ENCODE assay signal across 11 cellular contexts in the genomic region with DNA sequence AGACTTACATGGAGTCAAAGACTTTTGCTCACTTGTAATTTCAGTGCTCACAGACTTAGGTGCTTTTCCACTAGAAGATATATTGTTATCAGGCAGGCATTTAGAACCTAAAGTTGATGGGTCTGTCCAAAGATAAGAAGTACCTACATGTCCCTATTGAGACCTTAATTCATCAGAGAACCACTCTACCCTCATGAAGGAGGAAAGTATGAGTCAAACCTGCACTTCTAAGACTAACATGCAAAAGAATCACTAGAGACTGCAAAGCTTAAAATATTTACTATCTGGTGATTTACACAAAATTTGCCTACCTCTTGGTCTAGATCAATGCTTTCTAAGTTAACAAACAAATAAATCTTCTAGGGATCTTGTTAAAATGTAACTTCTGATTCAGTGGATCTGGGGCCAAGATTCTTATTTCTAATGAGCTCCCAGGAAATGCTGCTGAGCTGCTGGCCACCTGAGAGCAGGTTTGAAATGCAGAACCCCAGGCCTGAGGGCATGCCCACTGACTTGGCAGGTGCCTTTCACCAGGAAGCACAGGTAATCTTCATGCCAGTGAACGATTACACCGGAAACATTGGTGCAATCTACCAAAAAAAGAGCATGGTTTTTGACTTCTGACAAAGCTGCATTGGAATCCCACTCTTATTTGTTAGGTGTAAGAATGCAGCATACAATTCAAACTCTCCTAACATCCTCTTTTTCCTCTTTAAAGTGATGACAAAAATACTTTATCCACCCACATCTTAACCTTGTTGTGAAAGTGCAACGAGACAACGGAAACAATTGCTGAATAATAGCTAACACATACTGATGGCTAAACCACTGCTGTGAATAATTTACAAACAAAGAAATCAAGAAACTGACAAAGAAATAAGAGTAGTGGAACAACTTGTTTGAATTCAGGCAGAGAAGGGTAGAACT.
A peak's percentile ranks its signal among the peaks of the same experiment; 100 is the strongest.
DNase-seq lines count a peak whose midpoint lies in the region; ATAC-seq and TF ChIP-seq lines count a peak whose summit lies in the region.
"Had no signal": no experiment of that assay in that cellular context is flagged by ENCODE, and none has a peak within 500 bp of the region (broad histone marks: within the 10 kb centered on the region; RNA-seq: fewer than 3 reads in every experiment).

No MANE protein-coding gene starts in this region.

- H3K4me1 ChIP-seq in endodermal cell (ENCODE audit: control insufficient read depth, insufficient read depth, low read length) = peaks cover 3% of the 10 kb centered on the region
- peaks cover 0 to 22% (median 11%) of the 10 kb centered on the region in 6 donors for H3K4me1 ChIP-seq in spleen

- no peak overlapping the region for H3K27ac Mint-ChIP-seq in endodermal cell

- 60 to 79% methylated on average over 2 to 4 of the region's 4 CpGs for WGBS in endodermal cell (ENCODE audit: insufficient coverage in 1 of 2, insufficient read length in 1 of 2), 2 experiments
- WGBS in spleen, 5 donors = 31 to 45% (median 38%) methylated on average over 4 of the region's 4 CpGs

- H3K36me3 ChIP-seq in endodermal cell (ENCODE audit: control insufficient read depth, insufficient read depth, low read length) (no peaks in the 10 kb centered on the region), spleen (no peaks in the 10 kb centered on the region)

- no peak for TF ChIP-seq CTCF in endodermal cell (conservative IDR thresholded peaks at IDR 0.05)
- no peak for TF ChIP-seq CTCF in spleen (IDR thresholded peaks at IDR 0.05 in 8 of 11, conservative IDR thresholded peaks at IDR 0.05 in 3 of 11)

- no peaks in the 10 kb centered on the region for H3K9me3 Mint-ChIP-seq in endodermal cell

- H3K9ac ChIP-seq in endodermal cell (ENCODE audit: extremely low read depth, low read length, poor library complexity, severe bottlenecking) = no peak overlapping the region

- H3K36me3 Mint-ChIP-seq in endodermal cell (ENCODE audit: low read depth) = no peaks in the 10 kb centered on the region

- peaks cover 16% of the 10 kb centered on the region for H3K4me1 Mint-ChIP-seq in endodermal cell

- H3K27me3 ChIP-seq in endodermal cell (ENCODE audit: control insufficient read depth, insufficient read depth, low read length, poor library complexity, severe bottlenecking) (peaks cover 20% of the 10 kb centered on the region), spleen (replicated peaks in 1 of 7) (no peaks in the 10 kb centered on the region)

- ATAC-seq in GM21390 (IDR thresholded peaks at IDR 0.05; ENCODE audit: unreplicated experiment) (peak; percentile 44), HG03159 (IDR thresholded peaks at IDR 0.05; ENCODE audit: unreplicated experiment) (peak; percentile 69)

- intact Hi-C loops in spleen (cut with DNase I; ENCODE audit: low total_unique reads) = no loop called here

- in situ Hi-C loops in KBM-7 (cut with MboI; ENCODE audit: low pct_unique_long_range_greater_than_20kb, low sequenced_read_pairs) = no loop called here

- H3K4me3 Mint-ChIP-seq in endodermal cell = no peak overlapping the region

- peaks cover 16% of the 10 kb centered on the region for H3K27me3 Mint-ChIP-seq in endodermal cell (ENCODE audit: insufficient read depth)

- H3K27ac ChIP-seq in endodermal cell (ENCODE audit: low read depth, low read length) (no peak overlapping the region), spleen (peak overlapping the region in 4 of 8 donors; percentile 14 to 56 (median 42))
- H3K27ac ChIP-seq: VCaP had no signal

- DNase-seq in GM03348 (ENCODE audit: low spot score) (peak; percentile 16), endodermal cell (peak; percentile 46), AML-193 (lab: John Stamatoyannopoulos, UW) (no peak), KBM-7 (no peak), spleen (no peak)
- no peak for DNase-seq in stimulated activated naive CD4-positive, alpha-beta T cell (lab: John Stamatoyannopoulos, UW)
- DNase-seq: cerebellar nuclear complex had no signal

- no peaks in the 10 kb centered on the region for H3K9me3 ChIP-seq in endodermal cell (ENCODE audit: control insufficient read depth, low read length)
- H3K9me3 ChIP-seq in spleen = no peaks in the 10 kb centered on the region

- no peak for TF ChIP-seq POLR2A in spleen (IDR thresholded peaks at IDR 0.05)

- H3K4me3 ChIP-seq in endodermal cell (ENCODE audit: low read length) (no peak overlapping the region), spleen (no peak overlapping the region)
- H3K4me3 ChIP-seq: lung had no signal

Comparison
In these comparisons a context has a peak if more than half of its experiments do, and no peak if none do; other contexts are left out.
1. DNase-seq: peak in GM03348 (single experiment) and endodermal cell (single experiment); none in AML-193 (0 of 2), stimulated activated naive CD4-positive, alpha-beta T cell (0 of 6), KBM-7 (single experiment) and spleen (single experiment).